Comparison of ENCODE assay signal across 29 cellular contexts in the genomic region with DNA sequence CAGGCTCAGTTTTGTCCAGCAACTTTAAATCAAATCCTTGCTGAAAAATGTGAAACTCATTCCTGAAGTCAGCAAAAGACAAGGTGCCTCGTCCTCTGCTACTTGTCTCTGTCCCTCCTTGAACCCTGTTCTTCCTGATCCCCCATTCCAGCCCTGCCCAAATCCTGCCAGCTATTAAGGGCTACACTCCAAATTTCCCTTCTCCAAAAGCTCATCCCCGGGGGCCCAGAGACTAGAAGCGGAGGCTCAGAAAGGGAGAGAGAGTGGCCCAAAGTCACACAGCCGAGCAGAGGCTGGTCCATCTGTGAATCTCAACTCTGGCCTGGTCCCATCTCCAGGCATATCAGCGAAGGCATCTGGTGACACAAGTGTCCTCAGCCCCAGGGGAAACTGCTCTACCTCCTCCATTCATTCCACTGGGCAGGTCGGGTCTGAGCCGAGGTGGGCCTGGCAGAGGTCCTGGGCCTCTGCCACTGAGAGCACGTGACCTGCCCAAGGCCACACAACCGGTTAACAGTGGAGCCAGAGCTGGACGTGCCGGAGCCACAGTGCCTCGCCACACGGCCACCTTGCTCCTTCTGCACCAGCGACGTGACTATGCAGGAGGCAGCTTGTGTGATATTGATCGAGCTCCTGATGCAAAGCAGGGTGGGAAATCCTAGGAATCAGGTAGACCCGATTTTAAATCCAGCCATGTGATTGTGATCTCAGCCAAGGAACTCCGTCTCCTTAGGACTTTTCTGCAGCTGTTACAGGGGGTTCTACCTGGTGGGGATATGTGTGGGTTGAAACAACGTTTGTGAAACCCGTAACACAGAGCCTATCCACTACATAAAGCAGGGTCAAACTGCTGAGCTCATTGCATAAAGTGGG. TPM values are rescaled to one million over a fixed set of nuclear protein-coding genes. Genes with fewer than 3 reads are reported as not detected.
DNase-seq lines count a peak whose midpoint lies in the region; ATAC-seq and TF ChIP-seq lines count a peak whose summit lies in the region.
"Had no signal": no experiment of that assay in that cellular context is flagged by ENCODE, and none has a peak within 500 bp of the region (broad histone marks: within the 10 kb centered on the region; RNA-seq: fewer than 3 reads in every experiment).

No MANE protein-coding gene starts in this region.

- H3K27me3 Mint-ChIP-seq in stimulated activated naive CD8-positive, alpha-beta T cell treated with anti-CD3 and anti-CD28 coated beads, Interleukin-15, Interleukin-2, amounts not matched to agents 100 ng/mL and 50 ng/mL, for 24 hours = no peaks in the 10 kb centered on the region
- H3K27me3 Mint-ChIP-seq: activated naive CD4-positive, alpha-beta T cell treated with anti-CD3 and anti-CD28 coated beads, Interleukin-2, amount 10 ng/mL, durations not matched to agents 7 days and 5 days; memory B cell had no signal

- H2AFZ ChIP-seq in mesenchymal stem cell (ENCODE audit: low read depth, low read length) = no peak overlapping the region
- H2AFZ ChIP-seq: GM23248 had no signal

- no peak overlapping the region for H2BK5ac ChIP-seq in mesenchymal stem cell (ENCODE audit: low read depth, low read length, poor library complexity, severe bottlenecking)

- no peaks in the 10 kb centered on the region for H3K27me3 ChIP-seq in WERI-Rb-1 (ENCODE audit: insufficient read depth, low read depth, severe bottlenecking)
- H3K27me3 ChIP-seq in mesenchymal stem cell (ENCODE audit: control insufficient read depth in 1 of 2, insufficient read depth in 1 of 2, low read length in 2 of 2) = peaks cover 0 to 16% of the 10 kb centered on the region in 2 experiments
- H3K27me3 ChIP-seq: ascending aorta, cardiac muscle cell, colonic mucosa had no signal

- H3K9me3 ChIP-seq in WERI-Rb-1 (ENCODE audit: severe bottlenecking) = peaks cover 2% of the 10 kb centered on the region
- no peaks in the 10 kb centered on the region for H3K9me3 ChIP-seq in mesenchymal stem cell (ENCODE audit: control insufficient read depth, low read length)
- H3K9me3 ChIP-seq: ascending aorta, colonic mucosa, upper lobe of right lung had no signal

- no peak overlapping the region for H3K9ac ChIP-seq in mesenchymal stem cell (ENCODE audit: low read length)
- H3K9ac ChIP-seq: GM23248 had no signal

- no peak for TF ChIP-seq CTCF in WERI-Rb-1 (IDR thresholded peaks at IDR 0.05; ENCODE audit: low read depth, low read length)
- no peak for TF ChIP-seq CTCF in GM10248 (IDR thresholded peaks at IDR 0.05; ENCODE audit: control extremely low read depth, extremely low read depth, low read depth, missing control alignments)

- peak overlapping the region in 1 of 2 experiments; percentile 3 for H3K14ac ChIP-seq in mesenchymal stem cell (ENCODE audit: low read length in 2 of 2)

- H2BK15ac ChIP-seq in mesenchymal stem cell (ENCODE audit: low read depth, poor library complexity, severe bottlenecking) = peak overlapping the region; percentile 41

- no peak for DNase-seq in stimulated activated naive CD8-positive, alpha-beta T cell treated with anti-CD3 and anti-CD28 coated beads, Interleukin-15, Interleukin-2, amounts not matched to agents 100 U/mL and 50 U/mL, for 24 hours
- no peak for DNase-seq in WERI-Rb-1
- no peak for DNase-seq in mesenchymal stem cell
- no peak for DNase-seq in GM10248 (ENCODE audit: extremely low spot score)
- DNase-seq in mesenteric fat pad (ENCODE audit: low spot score) = no peak
- DNase-seq: activated CD4-positive, alpha-beta T cell treated with anti-CD3 and anti-CD28 coated beads for 4 hours; activated naive CD4-positive, alpha-beta T cell treated with anti-CD3 and anti-CD28 coated beads, Interleukin-2, amount 10 ng/mL, durations not matched to agents 7 days and 5 days; activated T-cell treated with anti-CD3 and anti-CD28 coated beads, Interleukin-2, amount 50 U/mL, for 48 hours; colonic mucosa; DND-41; effector memory CD4-positive, alpha-beta T cell; GM23248; MV-4-11; NCI-H1436; NCI-H2081 treated with DMSO at 0.1 percent for 48 hours; NCI-H345; NCI-H69; occipital lobe; Right ventricle myocardium superior; stimulated activated CD4-positive, alpha-beta T cell treated with anti-CD3 and anti-CD28 coated beads, Interleukin-4, amount 100 ng/mL, for 4 hours; upper lobe of right lung had no signal

- no peak overlapping the region for H4K91ac ChIP-seq in mesenchymal stem cell (ENCODE audit: low read length)

- WGBS in mesenchymal stem cell = 89% methylated on average over 20 of the region's 20 CpGs

- H3K79me1 ChIP-seq in mesenchymal stem cell (replicated peaks; ENCODE audit: low read length, poor library complexity, severe bottlenecking) = no peaks in the 10 kb centered on the region

- no peak overlapping the region for H3K4ac ChIP-seq in mesenchymal stem cell (ENCODE audit: low read depth in 1 of 2, low read length in 2 of 2)

- H2BK120ac ChIP-seq in mesenchymal stem cell (ENCODE audit: low read depth, low read length) = no peak overlapping the region

- no peak for ATAC-seq in stimulated activated naive CD8-positive, alpha-beta T cell treated with anti-CD3 and anti-CD28 coated beads, Interleukin-15, Interleukin-2, amounts not matched to agents 100 U/mL and 50 U/mL, for 24 hours
- no peak for ATAC-seq in HG03460 (IDR thresholded peaks at IDR 0.05; ENCODE audit: unreplicated experiment)
- ATAC-seq: SK-N-SH treated with all-trans-retinoic acid at 6 μM for 48 hours, upper lobe of right lung had no signal

- H3K23ac ChIP-seq in mesenchymal stem cell (ENCODE audit: low read length in 2 of 2) = no peak overlapping the region

- peaks cover 4% of the 10 kb centered on the region; the same call in 1 of the 2 replicates for H3K36me3 ChIP-seq in WERI-Rb-1
- H3K36me3 ChIP-seq in mesenchymal stem cell (ENCODE audit: control insufficient read depth in 1 of 2, insufficient read depth in 2 of 2, low read depth in 1 of 2, low read length in 2 of 2) = peaks cover 0 to 3% of the 10 kb centered on the region in 2 experiments
- H3K36me3 ChIP-seq: ascending aorta, cardiac muscle cell, colonic mucosa, upper lobe of right lung had no signal

- CTCF ChIA-PET in GM10248 (lab: Yijun Ruan, JAX) = interaction anchor here (0.6 to 3.6 kb wide), 8 partner anchors 8 to 222 kb away, joined by 3 to 24 read pairs (median 3); no protein-coding TSS in a partner anchor

- no peak overlapping the region for H4K8ac ChIP-seq in mesenchymal stem cell (ENCODE audit: low read length)

- H2BK12ac ChIP-seq in mesenchymal stem cell (ENCODE audit: low read length in 2 of 2) = no peak overlapping the region

- H3K18ac ChIP-seq in mesenchymal stem cell (ENCODE audit: low read depth in 1 of 2, low read length in 2 of 2) = no peak overlapping the region

- POLR2A ChIA-PET in GM10248 (lab: Yijun Ruan, JAX) = no interaction called here

- H3K4me2 ChIP-seq in mesenchymal stem cell (ENCODE audit: low read length, poor library complexity, severe bottlenecking) = no peak overlapping the region

- peak overlapping the region; percentile 12; the same call in 1 of the 2 replicates for H3K27ac ChIP-seq in WERI-Rb-1
- H3K27ac ChIP-seq in mesenchymal stem cell (ENCODE audit: low read length, poor library complexity, severe bottlenecking) = no peak overlapping the region
- H3K27ac ChIP-seq: ascending aorta, C4-2B, cardiac muscle cell, colonic mucosa, GM23248, upper lobe of right lung had no signal

- peaks cover 77% of the 10 kb centered on the region for H3K4me1 Mint-ChIP-seq in stimulated activated naive CD8-positive, alpha-beta T cell treated with anti-CD3 and anti-CD28 coated beads, Interleukin-15, Interleukin-2, amounts not matched to agents 100 ng/mL and 50 ng/mL, for 24 hours (ENCODE audit: low read depth)

- no peak overlapping the region for H2AK5ac ChIP-seq in mesenchymal stem cell (ENCODE audit: low read length, severe bottlenecking)

- no peaks in the 10 kb centered on the region for H3K36me3 Mint-ChIP-seq in stimulated activated naive CD8-positive, alpha-beta T cell treated with anti-CD3 and anti-CD28 coated beads, Interleukin-15, Interleukin-2, amounts not matched to agents 100 ng/mL and 50 ng/mL, for 24 hours (ENCODE audit: low read depth)
- H3K36me3 Mint-ChIP-seq: activated naive CD4-positive, alpha-beta T cell treated with anti-CD3 and anti-CD28 coated beads, Interleukin-2, amount 10 ng/mL, durations not matched to agents 7 days and 5 days had no signal

- peak overlapping the region; percentile 8 for H3K27ac Mint-ChIP-seq in stimulated activated naive CD8-positive, alpha-beta T cell treated with anti-CD3 and anti-CD28 coated beads, Interleukin-15, Interleukin-2, amounts not matched to agents 100 ng/mL and 50 ng/mL, for 24 hours
- H3K27ac Mint-ChIP-seq: activated naive CD4-positive, alpha-beta T cell treated with anti-CD3 and anti-CD28 coated beads, Interleukin-2, amount 10 ng/mL, durations not matched to agents 7 days and 5 days; memory B cell; T-helper 2 cell treated with Interferon-gamma antibody and Interleukin-4, amounts not matched to agents 5 μg/mL and 100 μg/mL, for 36 hours had no signal

- H3K4me3 Mint-ChIP-seq in stimulated activated naive CD8-positive, alpha-beta T cell treated with anti-CD3 and anti-CD28 coated beads, Interleukin-15, Interleukin-2, amounts not matched to agents 100 ng/mL and 50 ng/mL, for 24 hours = no peak overlapping the region
- H3K4me3 Mint-ChIP-seq: activated naive CD4-positive, alpha-beta T cell treated with anti-CD3 and anti-CD28 coated beads, Interleukin-2, amount 10 ng/mL, durations not matched to agents 7 days and 5 days; memory B cell; T-helper 2 cell treated with Interferon-gamma antibody and Interleukin-4, amounts not matched to agents 5 μg/mL and 100 μg/mL, for 36 hours had no signal

- H3K4me3 ChIP-seq in WERI-Rb-1 (ENCODE audit: low read depth, low read length) (no peak overlapping the region), mesenchymal stem cell (ENCODE audit: insufficient read depth in 1 of 2, low read depth in 1 of 2, low read length in 2 of 2) (no peak overlapping the region)
- H3K4me3 ChIP-seq: ascending aorta, cardiac muscle cell, colonic mucosa, GM23248, upper lobe of right lung had no signal

- peaks cover 23% of the 10 kb centered on the region for H3K4me1 ChIP-seq in mesenchymal stem cell (ENCODE audit: control insufficient read depth, insufficient read depth, low read depth, low read length)
- H3K4me1 ChIP-seq: ascending aorta, colonic mucosa, upper lobe of right lung had no signal

- H3K9me3 Mint-ChIP-seq in stimulated activated naive CD8-positive, alpha-beta T cell treated with anti-CD3 and anti-CD28 coated beads, Interleukin-15, Interleukin-2, amounts not matched to agents 100 ng/mL and 50 ng/mL, for 24 hours = no peaks in the 10 kb centered on the region
- H3K9me3 Mint-ChIP-seq: activated naive CD4-positive, alpha-beta T cell treated with anti-CD3 and anti-CD28 coated beads, Interleukin-2, amount 10 ng/mL, durations not matched to agents 7 days and 5 days; memory B cell; T-helper 2 cell treated with Interferon-gamma antibody and Interleukin-4, amounts not matched to agents 5 μg/mL and 100 μg/mL, for 36 hours had no signal

RNA-seq across cellular contexts. Expression of gene NOL4L, which starts 28.6 kb away (rescaled TPM):
- polyA plus RNA-seq in mesenchymal stem cell (2013, experiment 1 of 2) = 34.4 TPM
- 33.5 TPM for polyA plus RNA-seq in mesenchymal stem cell (2013, experiment 2 of 2)
- total RNA-seq in mesenteric fat pad = 21.5 TPM
